In the genomic region with DNA sequence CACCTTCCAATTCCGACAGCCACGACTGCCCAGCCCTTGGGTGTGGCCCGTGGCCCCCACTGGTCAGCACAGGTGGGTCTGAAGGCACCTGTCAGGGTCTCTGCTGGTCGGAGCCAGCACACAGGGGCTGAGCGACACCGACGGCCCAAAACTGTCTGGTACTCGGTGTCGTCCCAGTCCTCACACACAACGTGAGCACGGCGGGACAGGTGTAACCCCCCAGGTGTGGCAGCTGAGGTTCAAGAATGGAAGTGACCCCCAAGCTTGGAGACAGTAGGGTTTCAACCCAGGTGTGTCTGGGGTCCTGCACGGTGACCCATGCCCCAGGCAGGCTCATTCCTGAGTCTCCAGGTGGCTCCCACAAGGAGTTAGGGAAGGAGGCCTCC, we compare ENCODE assay signal across 10 cellular contexts. TPM values are rescaled to one million over a fixed set of nuclear protein-coding genes. Genes with fewer than 3 reads are reported as not detected.
DNase-seq lines count a peak whose midpoint lies in the region; ATAC-seq and TF ChIP-seq lines count a peak whose summit lies in the region.
"Had no signal": no experiment of that assay in that cellular context is flagged by ENCODE, and none has a peak within 500 bp of the region (broad histone marks: within the 10 kb centered on the region; RNA-seq: fewer than 3 reads in every experiment).

No MANE protein-coding gene starts in this region.

- no peak overlapping the region for H3K27ac Mint-ChIP-seq in T-helper 2 cell treated with Interferon-gamma antibody and Interleukin-4, amounts not matched to agents 5 μg/mL and 100 μg/mL, for 36 hours
- H3K27ac Mint-ChIP-seq in activated naive CD8-positive, alpha-beta T cell treated with anti-CD3 and anti-CD28 coated beads for 36 hours, result peak overlapping the region; percentile 79

- H3K9me3 Mint-ChIP-seq in T-helper 2 cell treated with Interferon-gamma antibody and Interleukin-4, amounts not matched to agents 5 μg/mL and 100 μg/mL, for 36 hours, result no peaks in the 10 kb centered on the region
- H3K9me3 Mint-ChIP-seq in activated naive CD8-positive, alpha-beta T cell treated with anti-CD3 and anti-CD28 coated beads for 36 hours, result no peaks in the 10 kb centered on the region

- H3K27me3 ChIP-seq in iPS-20b (ENCODE audit: insufficient read depth, low read length), result no peaks in the 10 kb centered on the region
- no peaks in the 10 kb centered on the region for H3K27me3 ChIP-seq in stomach

- ATAC-seq in HG03457 (IDR thresholded peaks at IDR 0.05; ENCODE audit: unreplicated experiment) (no peak), HG03342 (IDR thresholded peaks at IDR 0.05; ENCODE audit: unreplicated experiment) (no peak)

- TF ChIP-seq EP300 in stomach (IDR thresholded peaks at IDR 0.05), result no peak

- no peak for DNase-seq in T-helper 2 cell treated with Interferon-gamma antibody and Interleukin-4, amounts not matched to agents 5 μg/mL and 100 μg/mL, for 36 hours (ENCODE audit: low spot score)
- DNase-seq in T-helper 2 cell (no peak), stomach (no peak), NCI-H345 (lab: John Stamatoyannopoulos, UW) (no peak)
- no peak for DNase-seq in activated naive CD8-positive, alpha-beta T cell treated with anti-CD3 and anti-CD28 coated beads for 36 hours
- DNase-seq: NCI-H2227 treated with DMSO at 0.1 percent for 48 hours had no signal

- H3K9me3 ChIP-seq in iPS-20b (ENCODE audit: insufficient read depth, low read depth, low read length) (no peaks in the 10 kb centered on the region), stomach (no peaks in the 10 kb centered on the region)

- H3K36me3 Mint-ChIP-seq in T-helper 2 cell treated with Interferon-gamma antibody and Interleukin-4, amounts not matched to agents 5 μg/mL and 100 μg/mL, for 36 hours (ENCODE audit: low read depth), result peaks cover 9% of the 10 kb centered on the region
- peaks cover 4% of the 10 kb centered on the region for H3K36me3 Mint-ChIP-seq in activated naive CD8-positive, alpha-beta T cell treated with anti-CD3 and anti-CD28 coated beads for 36 hours

- no peak for TF ChIP-seq POLR2A in stomach (IDR thresholded peaks at IDR 0.05)

- H3K4me3 ChIP-seq in iPS-20b (ENCODE audit: low read length) (peak overlapping the region; percentile 65), stomach (peak overlapping the region; percentile 95 to 99 (median 97))

- H3K4me1 Mint-ChIP-seq in T-helper 2 cell treated with Interferon-gamma antibody and Interleukin-4, amounts not matched to agents 5 μg/mL and 100 μg/mL, for 36 hours (ENCODE audit: low read depth), result peaks cover 11% of the 10 kb centered on the region
- peaks cover 22% of the 10 kb centered on the region for H3K4me1 Mint-ChIP-seq in activated naive CD8-positive, alpha-beta T cell treated with anti-CD3 and anti-CD28 coated beads for 36 hours

- TF ChIP-seq CTCF in stomach (IDR thresholded peaks at IDR 0.05), result no peak

- H3K4me1 ChIP-seq in iPS-20b (ENCODE audit: insufficient read depth, low read length) (no peaks in the 10 kb centered on the region), stomach (peaks cover 24 to 48% (median 44%) of the 10 kb centered on the region in 4 donors)

- no peak overlapping the region for H3K27ac ChIP-seq in iPS-20b (ENCODE audit: low read length)
- H3K27ac ChIP-seq in stomach, result peak overlapping the region in 4 of 5 donors; percentile 91 to 94 (median 92)

- no peaks in the 10 kb centered on the region for H3K27me3 Mint-ChIP-seq in T-helper 2 cell treated with Interferon-gamma antibody and Interleukin-4, amounts not matched to agents 5 μg/mL and 100 μg/mL, for 36 hours (ENCODE audit: low read depth)
- no peaks in the 10 kb centered on the region for H3K27me3 Mint-ChIP-seq in activated naive CD8-positive, alpha-beta T cell treated with anti-CD3 and anti-CD28 coated beads for 36 hours

- H3K36me3 ChIP-seq in iPS-20b (ENCODE audit: insufficient read depth, low read depth, low read length) (peaks cover 23% of the 10 kb centered on the region), stomach (peaks cover 14 to 51% (median 40%) of the 10 kb centered on the region in 4 donors)

- intact Hi-C loops in stomach (cut with DNase I; ENCODE audit: low total_unique reads), result no loop called here

- H3K9ac ChIP-seq in iPS-20b (ENCODE audit: low read depth, low read length), result no peak overlapping the region

- 80 to 88% (median 84%) methylated on average over 10 to 13 of the region's 13 CpGs for WGBS in stomach, 5 donors

- H3K4me3 Mint-ChIP-seq in T-helper 2 cell treated with Interferon-gamma antibody and Interleukin-4, amounts not matched to agents 5 μg/mL and 100 μg/mL, for 36 hours, result peak overlapping the region; percentile 78
- peak overlapping the region; percentile 77 for H3K4me3 Mint-ChIP-seq in activated naive CD8-positive, alpha-beta T cell treated with anti-CD3 and anti-CD28 coated beads for 36 hours

RNA-seq across cellular contexts. Expression of gene GALNS, which starts 1.0 kb away (rescaled TPM):
- total RNA-seq in activated naive CD8-positive, alpha-beta T cell treated with anti-CD3 and anti-CD28 coated beads for 36 hours, result 10 to 100 TPM; 14.7 to 14.9 TPM
- total RNA-seq in stomach, result 100 to 1,000 TPM in 1 of 5 donors, 10 to 100 TPM in 4; 16.2 to 110 (median 51.9) TPM
- polyA plus RNA-seq in stomach, result 10 to 100 TPM in 2 of 3 donors, 1 to 10 TPM in 1; 8.6 to 16.6 (median 11.5) TPM

RNA-seq across cellular contexts. Expression of gene TRAPPC2L, which starts 1.2 kb away (rescaled TPM):
- 10 to 100 TPM; 81.8 to 91.3 TPM for total RNA-seq in activated naive CD8-positive, alpha-beta T cell treated with anti-CD3 and anti-CD28 coated beads for 36 hours
- total RNA-seq in stomach, result 10 to 100 TPM in 3 of 5 donors, 1 to 10 TPM in 2; 2.9 to 31.4 (median 25.2) TPM
- 100 to 1,000 TPM in 1 of 3 donors, 10 to 100 TPM in 2; 57.6 to 107 (median 91.4) TPM for polyA plus RNA-seq in stomach

RNA-seq across cellular contexts. Expression of gene PABPN1L, which starts 10.7 kb away (rescaled TPM):
- not detected for total RNA-seq in activated naive CD8-positive, alpha-beta T cell treated with anti-CD3 and anti-CD28 coated beads for 36 hours
- total RNA-seq in stomach, result not detected
- under 1 TPM in 1 of 3 donors, not detected in 2; 0.15 TPM for polyA plus RNA-seq in stomach
- total RNA-seq: A172 had no signal

RNA-seq across cellular contexts. Expression of gene APRT, which starts 44.0 kb away (rescaled TPM):
- total RNA-seq in activated naive CD8-positive, alpha-beta T cell treated with anti-CD3 and anti-CD28 coated beads for 36 hours, result 100 to 1,000 TPM; 241 to 272 TPM
- 100 to 1,000 TPM in 2 of 5 donors, 10 to 100 TPM in 3; 18.1 to 340 (median 85.3) TPM for total RNA-seq in stomach
- polyA plus RNA-seq in stomach, result 100 to 1,000 TPM; 224 to 250 (median 241) TPM

RNA-seq across cellular contexts. Expression of gene CDT1, which starts 52.1 kb away (rescaled TPM):
- 100 to 1,000 TPM; 156 to 158 TPM for total RNA-seq in activated naive CD8-positive, alpha-beta T cell treated with anti-CD3 and anti-CD28 coated beads for 36 hours
- total RNA-seq in stomach, result 100 to 1,000 TPM in 1 of 5 donors, 10 to 100 TPM in 1, 1 to 10 TPM in 3; 1.5 to 147 (median 8.7) TPM
- polyA plus RNA-seq in stomach, result 1 to 10 TPM; 3.2 to 5.2 (median 4.1) TPM
